Comparison of ENCODE assay signal across 2 cellular contexts in genomic region chrX:2401201-2401589, GRCh38.
TF ChIP-seq lines count a peak whose summit lies in the region.

No MANE protein-coding gene starts in this region.

TF ChIP-seq in GM23338, 12 proteins besides CTCF, POLR2A, EP300 and RAD21:
- TF ChIP-seq REST (IDR thresholded peaks at IDR 0.05; ENCODE audit: unreplicated experiment) (no peak), ZNF331 (CRISPR knock-in tag; IDR thresholded peaks at IDR 0.05; ENCODE audit: low read depth) (no peak), STAT1 (IDR thresholded peaks at IDR 0.05; ENCODE audit: unreplicated experiment) (no peak), ZNF114 (CRISPR knock-in tag; IDR thresholded peaks at IDR 0.05) (no peak), CREB1 (CRISPR knock-in tag; IDR thresholded peaks at IDR 0.05; ENCODE audit: low read depth) (no peak), NANOG (IDR thresholded peaks at IDR 0.05; ENCODE audit: borderline replicate concordance) (no peak), JUNB (IDR thresholded peaks at IDR 0.05; ENCODE audit: unreplicated experiment) (no peak), EZH2phosphoT487 (IDR thresholded peaks at IDR 0.05; ENCODE audit: unreplicated experiment) (no peak), POLR2AphosphoS5 (IDR thresholded peaks at IDR 0.05; ENCODE audit: low read depth) (no peak), EZH2 (IDR thresholded peaks at IDR 0.05; ENCODE audit: low read depth, unreplicated experiment) (no peak)
- TF ChIP-seq, protein P1, sequence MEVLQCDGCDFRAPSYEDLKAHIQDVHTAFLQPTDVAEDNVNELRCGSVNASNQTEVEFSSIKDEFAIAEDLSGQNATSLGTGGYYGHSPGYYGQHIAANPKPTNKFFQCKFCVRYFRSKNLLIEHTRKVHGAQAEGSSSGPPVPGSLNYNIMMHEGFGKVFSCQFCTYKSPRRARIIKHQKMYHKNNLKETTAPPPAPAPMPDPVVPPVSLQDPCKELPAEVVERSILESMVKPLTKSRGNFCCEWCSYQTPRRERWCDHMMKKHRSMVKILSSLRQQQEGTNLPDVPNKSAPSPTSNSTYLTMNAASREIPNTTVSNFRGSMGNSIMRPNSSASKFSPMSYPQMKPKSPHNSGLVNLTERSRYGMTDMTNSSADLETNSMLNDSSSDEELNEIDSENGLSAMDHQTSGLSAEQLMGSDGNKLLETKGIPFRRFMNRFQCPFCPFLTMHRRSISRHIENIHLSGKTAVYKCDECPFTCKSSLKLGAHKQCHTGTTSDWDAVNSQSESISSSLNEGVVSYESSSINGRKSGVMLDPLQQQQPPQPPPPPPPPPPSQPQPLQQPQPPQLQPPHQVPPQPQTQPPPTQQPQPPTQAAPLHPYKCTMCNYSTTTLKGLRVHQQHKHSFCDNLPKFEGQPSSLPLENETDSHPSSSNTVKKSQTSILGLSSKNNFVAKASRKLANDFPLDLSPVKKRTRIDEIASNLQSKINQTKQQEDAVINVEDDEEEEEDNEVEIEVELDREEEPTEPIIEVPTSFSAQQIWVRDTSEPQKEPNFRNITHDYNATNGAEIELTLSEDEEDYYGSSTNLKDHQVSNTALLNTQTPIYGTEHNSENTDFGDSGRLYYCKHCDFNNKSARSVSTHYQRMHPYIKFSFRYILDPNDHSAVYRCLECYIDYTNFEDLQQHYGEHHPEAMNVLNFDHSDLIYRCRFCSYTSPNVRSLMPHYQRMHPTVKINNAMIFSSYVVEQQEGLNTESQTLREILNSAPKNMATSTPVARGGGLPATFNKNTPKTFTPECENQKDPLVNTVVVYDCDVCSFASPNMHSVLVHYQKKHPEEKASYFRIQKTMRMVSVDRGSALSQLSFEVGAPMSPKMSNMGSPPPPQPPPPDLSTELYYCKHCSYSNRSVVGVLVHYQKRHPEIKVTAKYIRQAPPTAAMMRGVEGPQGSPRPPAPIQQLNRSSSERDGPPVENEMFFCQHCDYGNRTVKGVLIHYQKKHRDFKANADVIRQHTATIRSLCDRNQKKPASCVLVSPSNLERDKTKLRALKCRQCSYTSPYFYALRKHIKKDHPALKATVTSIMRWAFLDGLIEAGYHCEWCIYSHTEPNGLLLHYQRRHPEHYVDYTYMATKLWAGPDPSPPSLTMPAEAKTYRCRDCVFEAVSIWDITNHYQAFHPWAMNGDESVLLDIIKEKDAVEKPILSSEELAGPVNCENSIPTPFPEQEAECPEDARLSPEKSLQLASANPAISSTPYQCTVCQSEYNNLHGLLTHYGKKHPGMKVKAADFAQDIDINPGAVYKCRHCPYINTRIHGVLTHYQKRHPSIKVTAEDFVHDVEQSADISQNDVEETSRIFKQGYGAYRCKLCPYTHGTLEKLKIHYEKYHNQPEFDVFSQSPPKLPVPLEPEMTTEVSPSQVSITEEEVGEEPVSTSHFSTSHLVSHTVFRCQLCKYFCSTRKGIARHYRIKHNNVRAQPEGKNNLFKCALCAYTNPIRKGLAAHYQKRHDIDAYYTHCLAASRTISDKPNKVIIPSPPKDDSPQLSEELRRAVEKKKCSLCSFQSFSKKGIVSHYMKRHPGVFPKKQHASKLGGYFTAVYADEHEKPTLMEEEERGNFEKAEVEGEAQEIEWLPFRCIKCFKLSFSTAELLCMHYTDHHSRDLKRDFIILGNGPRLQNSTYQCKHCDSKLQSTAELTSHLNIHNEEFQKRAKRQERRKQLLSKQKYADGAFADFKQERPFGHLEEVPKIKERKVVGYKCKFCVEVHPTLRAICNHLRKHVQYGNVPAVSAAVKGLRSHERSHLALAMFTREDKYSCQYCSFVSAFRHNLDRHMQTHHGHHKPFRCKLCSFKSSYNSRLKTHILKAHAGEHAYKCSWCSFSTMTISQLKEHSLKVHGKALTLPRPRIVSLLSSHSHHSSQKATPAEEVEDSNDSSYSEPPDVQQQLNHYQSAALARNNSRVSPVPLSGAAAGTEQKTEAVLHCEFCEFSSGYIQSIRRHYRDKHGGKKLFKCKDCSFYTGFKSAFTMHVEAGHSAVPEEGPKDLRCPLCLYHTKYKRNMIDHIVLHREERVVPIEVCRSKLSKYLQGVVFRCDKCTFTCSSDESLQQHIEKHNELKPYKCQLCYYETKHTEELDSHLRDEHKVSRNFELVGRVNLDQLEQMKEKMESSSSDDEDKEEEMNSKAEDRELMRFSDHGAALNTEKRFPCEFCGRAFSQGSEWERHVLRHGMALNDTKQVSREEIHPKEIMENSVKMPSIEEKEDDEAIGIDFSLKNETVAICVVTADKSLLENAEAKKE (CRISPR knock-in tag; IDR thresholded peaks at IDR 0.05): no peak
- TF ChIP-seq, protein P2, sequence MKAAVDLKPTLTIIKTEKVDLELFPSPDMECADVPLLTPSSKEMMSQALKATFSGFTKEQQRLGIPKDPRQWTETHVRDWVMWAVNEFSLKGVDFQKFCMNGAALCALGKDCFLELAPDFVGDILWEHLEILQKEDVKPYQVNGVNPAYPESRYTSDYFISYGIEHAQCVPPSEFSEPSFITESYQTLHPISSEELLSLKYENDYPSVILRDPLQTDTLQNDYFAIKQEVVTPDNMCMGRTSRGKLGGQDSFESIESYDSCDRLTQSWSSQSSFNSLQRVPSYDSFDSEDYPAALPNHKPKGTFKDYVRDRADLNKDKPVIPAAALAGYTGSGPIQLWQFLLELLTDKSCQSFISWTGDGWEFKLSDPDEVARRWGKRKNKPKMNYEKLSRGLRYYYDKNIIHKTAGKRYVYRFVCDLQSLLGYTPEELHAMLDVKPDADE (IDR thresholded peaks at IDR 0.05): no peak

TF ChIP-seq in SK-N-SH treated with all-trans-retinoic acid at 6 μM for 48 hours, 23 proteins besides CTCF, POLR2A, EP300 and RAD21 (continued from another document):
- no peak for TF ChIP-seq CREB5 (CRISPR knock-in tag; IDR thresholded peaks at IDR 0.05; ENCODE audit: low read depth)
- no peak for TF ChIP-seq SNAI2 (CRISPR knock-in tag; IDR thresholded peaks at IDR 0.05)
- no peak for TF ChIP-seq OSR1 (CRISPR knock-in tag; IDR thresholded peaks at IDR 0.05)
- no peak for TF ChIP-seq CSRNP3 (CRISPR knock-in tag; IDR thresholded peaks at IDR 0.05)
- TF ChIP-seq ISL1 (CRISPR knock-in tag; IDR thresholded peaks at IDR 0.05): no peak
- TF ChIP-seq PATZ1 (CRISPR knock-in tag; IDR thresholded peaks at IDR 0.05; ENCODE audit: borderline replicate concordance): no peak
